ENCODE assay signal across 26 cellular contexts in genomic region chr9:82133973-82134372, GRCh38.
"Had no signal": no experiment of that assay in that cellular context is flagged by ENCODE, and none has a peak within 500 bp of the region (broad histone marks: within the 10 kb centered on the region; RNA-seq: fewer than 3 reads in every experiment).

No MANE protein-coding gene starts in this region.

- H3K4me3 ChIP-seq: body of pancreas, heart left ventricle, lower lobe of right lung, thoracic aorta, upper lobe of left lung had no signal

- H3K4me1 Mint-ChIP-seq: activated CD4-positive, alpha-beta T cell treated with anti-CD3 and anti-CD28 coated beads, Interleukin-2, amount 10 ng/mL, durations not matched to agents 7 days and 5 days; activated CD8-positive, alpha-beta memory T cell treated with anti-CD3 and anti-CD28 coated beads, Interleukin-2, amount 10 ng/mL, durations not matched to agents 7 days and 5 days had no signal

- DNase-seq: activated CD4-positive, alpha-beta T cell treated with anti-CD3 and anti-CD28 coated beads, Interleukin-2, amount 10 ng/mL, durations not matched to agents 7 days and 5 days; activated CD4-positive, CD25-positive, alpha-beta regulatory T cell treated with anti-CD3 and anti-CD28 coated beads, Interleukin-2, amount 50 U/mL, for 72 hours; activated CD8-positive, alpha-beta memory T cell treated with anti-CD3 and anti-CD28 coated beads, Interleukin-2, amount 10 ng/mL, durations not matched to agents 7 days and 5 days; activated CD8-positive, alpha-beta T cell treated with anti-CD3 and anti-CD28 coated beads for 36 hours; activated gamma-delta T cell; activated naive CD4-positive, alpha-beta T cell treated with anti-CD3 and anti-CD28 coated beads, Interleukin-2, amount 50 U/mL, for 16 hours; activated T-cell treated with anti-CD3 and anti-CD28 coated beads for 4 hours; anterior cingulate cortex; body of pancreas; effector CD8-positive, alpha-beta T cell; heart left ventricle; lower lobe of right lung; mesendoderm; naive B cell; occipital lobe; posterior cingulate gyrus; stimulated activated CD4-positive, alpha-beta T cell treated with anti-CD3 and anti-CD28 coated beads, Interleukin-2, amount 100 ng/mL, for 48 hours; stimulated activated naive CD4-positive, alpha-beta T cell treated with Interleukin-2 at 50 U/mL for 16 hours; upper lobe of left lung; WERI-Rb-1 had no signal

- H3K27me3 Mint-ChIP-seq: activated CD4-positive, alpha-beta T cell treated with anti-CD3 and anti-CD28 coated beads, Interleukin-2, amount 10 ng/mL, durations not matched to agents 7 days and 5 days; activated CD8-positive, alpha-beta memory T cell treated with anti-CD3 and anti-CD28 coated beads, Interleukin-2, amount 10 ng/mL, durations not matched to agents 7 days and 5 days; activated CD8-positive, alpha-beta T cell treated with anti-CD3 and anti-CD28 coated beads for 36 hours; dendritic cell treated with granulocyte-macrophage colony-stimulating factor and Interleukin-4, amounts not matched to agents 40 ng/mL and 50 ng/mL, for 4 days; naive B cell had no signal

- ATAC-seq: activated CD8-positive, alpha-beta memory T cell treated with anti-CD3 and anti-CD28 coated beads, Interleukin-2, amount 10 ng/mL, durations not matched to agents 7 days and 5 days; activated CD8-positive, alpha-beta T cell treated with anti-CD3 and anti-CD28 coated beads for 36 hours; body of pancreas; esophagus mucosa; heart left ventricle; lower lobe of right lung had no signal

- H3K27ac Mint-ChIP-seq: activated CD4-positive, alpha-beta T cell treated with anti-CD3 and anti-CD28 coated beads, Interleukin-2, amount 10 ng/mL, durations not matched to agents 7 days and 5 days; activated CD8-positive, alpha-beta memory T cell treated with anti-CD3 and anti-CD28 coated beads, Interleukin-2, amount 10 ng/mL, durations not matched to agents 7 days and 5 days; activated CD8-positive, alpha-beta T cell treated with anti-CD3 and anti-CD28 coated beads for 36 hours; activated T-helper 1 cell treated with anti-CD3 and anti-CD28 coated beads, Interleukin-12 subunit alpha, Interleukin-12 subunit beta, Interleukin-2, Interleukin-4 antibody, amounts not matched to agents 30 ng/mL and 10 ng/mL and 1 ng/mL, durations not matched to agents 14 hours and 24 hours and 36 hours; dendritic cell treated with granulocyte-macrophage colony-stimulating factor and Interleukin-4, amounts not matched to agents 40 ng/mL and 50 ng/mL, for 4 days; T-helper 2 cell treated with Interferon-gamma antibody and Interleukin-4, amounts not matched to agents 5 μg/mL and 100 μg/mL, for 36 hours had no signal

- H3K27ac ChIP-seq: body of pancreas, heart left ventricle, lower lobe of right lung, thoracic aorta, upper lobe of left lung, WERI-Rb-1 had no signal

- H3K9me3 Mint-ChIP-seq: activated CD8-positive, alpha-beta T cell treated with anti-CD3 and anti-CD28 coated beads for 36 hours; dendritic cell treated with granulocyte-macrophage colony-stimulating factor and Interleukin-4, amounts not matched to agents 40 ng/mL and 50 ng/mL, for 4 days had no signal

- H3K36me3 Mint-ChIP-seq: activated CD8-positive, alpha-beta memory T cell treated with anti-CD3 and anti-CD28 coated beads, Interleukin-2, amount 10 ng/mL, durations not matched to agents 7 days and 5 days had no signal

- H3K4me3 Mint-ChIP-seq: activated CD4-positive, alpha-beta T cell treated with anti-CD3 and anti-CD28 coated beads, Interleukin-2, amount 10 ng/mL, durations not matched to agents 7 days and 5 days; activated CD8-positive, alpha-beta memory T cell treated with anti-CD3 and anti-CD28 coated beads, Interleukin-2, amount 10 ng/mL, durations not matched to agents 7 days and 5 days; activated CD8-positive, alpha-beta T cell treated with anti-CD3 and anti-CD28 coated beads for 36 hours; activated T-helper 1 cell treated with anti-CD3 and anti-CD28 coated beads, Interleukin-12 subunit alpha, Interleukin-12 subunit beta, Interleukin-2, Interleukin-4 antibody, amounts not matched to agents 30 ng/mL and 10 ng/mL and 1 ng/mL, durations not matched to agents 14 hours and 24 hours and 36 hours; dendritic cell treated with granulocyte-macrophage colony-stimulating factor and Interleukin-4, amounts not matched to agents 40 ng/mL and 50 ng/mL, for 4 days; naive B cell; neural crest cell; T-helper 2 cell treated with Interferon-gamma antibody and Interleukin-4, amounts not matched to agents 5 μg/mL and 100 μg/mL, for 36 hours had no signal
